In the genomic region with DNA sequence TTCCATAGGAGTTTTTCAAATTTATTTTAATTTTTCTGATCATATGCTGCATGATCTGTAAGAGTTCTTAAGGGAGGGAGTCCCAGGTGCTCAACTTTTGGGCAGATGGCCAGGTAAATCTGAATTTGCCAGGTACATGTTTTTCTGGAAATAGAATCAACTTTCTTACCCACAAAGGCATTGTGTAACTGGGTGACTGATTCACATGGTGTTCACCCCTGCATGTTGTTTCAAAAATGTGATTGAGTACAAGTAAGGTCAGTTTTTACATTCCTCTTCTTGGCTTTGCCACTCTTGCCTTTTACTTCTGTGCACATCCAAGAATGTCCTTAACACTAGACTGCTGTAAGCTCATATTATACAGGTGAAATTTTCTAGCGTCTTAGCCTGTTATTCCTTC, we compare ENCODE assay signal across 13 cellular contexts. TPM values are rescaled to one million over a fixed set of nuclear protein-coding genes. Genes with fewer than 3 reads are reported as not detected.
A peak's percentile ranks its signal among the peaks of the same experiment; 100 is the strongest.
DNase-seq lines count a peak whose midpoint lies in the region; ATAC-seq and TF ChIP-seq lines count a peak whose summit lies in the region.
"Had no signal": no experiment of that assay in that cellular context is flagged by ENCODE, and none has a peak within 500 bp of the region (broad histone marks: within the 10 kb centered on the region; RNA-seq: fewer than 3 reads in every experiment).

No MANE protein-coding gene starts in this region.

- H3K79me2 ChIP-seq in OCI-LY1 (ENCODE audit: insufficient read depth, low read length): 0 out of 2 replicates have a peak, but pooled peaks cover 4% of the 10 kb centered on the region

- intact Hi-C loops in esophagus squamous epithelium (cut with DNase I): loop anchor here (10.0 kb wide), 1 partner anchor 251 kb away; no protein-coding TSS in a partner anchor

- ATAC-seq in GM18517 (IDR thresholded peaks at IDR 0.05; ENCODE audit: unreplicated experiment) (peak; percentile 10), GM18498 (IDR thresholded peaks at IDR 0.05; ENCODE audit: unreplicated experiment) (no peak), HG02981 (IDR thresholded peaks at IDR 0.05; ENCODE audit: unreplicated experiment) (no peak)

- H2AFZ ChIP-seq in OCI-LY1 (ENCODE audit: low read length): no peak overlapping the region

- H3K27me3 ChIP-seq in OCI-LY1 (ENCODE audit: insufficient read depth, low read length) (no peaks in the 10 kb centered on the region), esophagus squamous epithelium (no peaks in the 10 kb centered on the region)
- H3K27me3 ChIP-seq: suprapubic skin had no signal

- H3K9me2 ChIP-seq in OCI-LY1 (ENCODE audit: low read depth, low read length): no peaks in the 10 kb centered on the region

- H3K4me2 ChIP-seq in OCI-LY1 (ENCODE audit: low read length): no peak overlapping the region
- H3K4me2 ChIP-seq: smooth muscle cell had no signal

- H3K9me3 ChIP-seq in OCI-LY1 (ENCODE audit: low read length) (no peaks in the 10 kb centered on the region), esophagus squamous epithelium (peaks cover 0 to 6% (median 2%) of the 10 kb centered on the region in 3 donors)
- H3K9me3 ChIP-seq: Caco-2, suprapubic skin had no signal

- H3K36me3 ChIP-seq in OCI-LY1 (ENCODE audit: insufficient read depth, low read length) (peaks cover 10% of the 10 kb centered on the region; the same call in 1 of the 2 replicates), esophagus squamous epithelium (peaks cover 0 to 6% (median 0%) of the 10 kb centered on the region in 3 donors)

- TF ChIP-seq POLR2A in esophagus squamous epithelium (IDR thresholded peaks at IDR 0.05): no peak

- H3K4me1 ChIP-seq in OCI-LY1 (ENCODE audit: insufficient read depth, low read length, severe bottlenecking) (peaks cover 12% of the 10 kb centered on the region), esophagus squamous epithelium (peaks cover 0 to 22% (median 0%) of the 10 kb centered on the region in 3 donors)
- H3K4me1 ChIP-seq: Caco-2 had no signal

- H4K20me1 ChIP-seq in OCI-LY1 (ENCODE audit: insufficient read depth, low read length): no peaks in the 10 kb centered on the region

- 45 to 60% methylated on average over 1 of the region's 1 CpG for WGBS in esophagus squamous epithelium, 2 donors

- peak overlapping the region; percentile 57 for H3K27ac ChIP-seq in OCI-LY1 (ENCODE audit: low read depth, low read length, poor library complexity, severe bottlenecking)
- peak overlapping the region; percentile 41 to 79 (median 60) for H3K27ac ChIP-seq in esophagus squamous epithelium
- H3K27ac ChIP-seq: suprapubic skin had no signal

- TF ChIP-seq CTCF in OCI-LY1 (IDR thresholded peaks at IDR 0.05; ENCODE audit: low read length) (no peak), esophagus squamous epithelium (IDR thresholded peaks at IDR 0.05) (no peak)

- H3K4me3 ChIP-seq in OCI-LY1 (ENCODE audit: low read depth, low read length, poor library complexity, severe bottlenecking) (no peak overlapping the region), esophagus squamous epithelium (no peak overlapping the region)
- H3K4me3 ChIP-seq: left ventricle myocardium inferior, smooth muscle cell, suprapubic skin had no signal

- no peaks in the 10 kb centered on the region; the same call in 1 of the 2 replicates for H3F3A ChIP-seq in OCI-LY1 (ENCODE audit: insufficient read depth, low read length)

- no peak overlapping the region for H3K9ac ChIP-seq in OCI-LY1 (ENCODE audit: low read length)

- DNase-seq in esophagus squamous epithelium (lab: John Stamatoyannopoulos, UW): no peak
- DNase-seq in renal cortical epithelial cell (ENCODE audit: low read depth): peak; percentile 90
- DNase-seq in DMS53 treated with DMSO at 0.1 percent for 48 hours (lab: John Stamatoyannopoulos, UW; ENCODE audit: unreplicated experiment): no peak
- DNase-seq: activated naive CD8-positive, alpha-beta T cell treated with anti-CD3 and anti-CD28 coated beads for 36 hours; left ventricle myocardium inferior; NCI-H187 had no signal

RNA-seq across cellular contexts. Expression of a gene that starts 30.4 kb away (rescaled TPM):
- 10 to 100 TPM; 23.0 to 62.6 (median 42.4) TPM for total RNA-seq in esophagus squamous epithelium
- 53.1 and 87.3 TPM in 2 replicates for total RNA-seq in renal cortical epithelial cell
